Comparison of ENCODE assay signal across 11 cellular contexts in genomic region chr2:230723363-230723762, GRCh38. TPM values are rescaled to one million over a fixed set of nuclear protein-coding genes. Genes with fewer than 3 reads are reported as not detected.
DNase-seq lines count a peak whose midpoint lies in the region; ATAC-seq and TF ChIP-seq lines count a peak whose summit lies in the region.
"Had no signal": no experiment of that assay in that cellular context is flagged by ENCODE, and none has a peak within 500 bp of the region (broad histone marks: within the 10 kb centered on the region; RNA-seq: fewer than 3 reads in every experiment).

No MANE protein-coding gene starts in this region.

- H3K27ac ChIP-seq in IMR-90 (ENCODE audit: insufficient read depth, low read length) (no peak overlapping the region), trophoblast cell (ENCODE audit: low read depth, low read length) (no peak overlapping the region)

- no peak overlapping the region for H3K56ac ChIP-seq in IMR-90 (ENCODE audit: extremely low read depth, insufficient read depth, low read length)

- H3K9me1 ChIP-seq in IMR-90 (ENCODE audit: insufficient read depth, low read length) = peaks cover 14% of the 10 kb centered on the region

- H4K20me1 ChIP-seq in IMR-90 (ENCODE audit: insufficient read depth, low read length) = peaks cover 69% of the 10 kb centered on the region

- peaks cover 12% of the 10 kb centered on the region for H3K4me1 ChIP-seq in IMR-90 (ENCODE audit: control insufficient read depth, insufficient read depth, low read length)
- H3K4me1 ChIP-seq in trophoblast cell (ENCODE audit: control insufficient read depth in 1 of 2, insufficient read depth in 2 of 2, low read length in 2 of 2) = no peaks in the 10 kb centered on the region

- no peak overlapping the region for H2BK15ac ChIP-seq in IMR-90 (ENCODE audit: low read depth, low read length)

- POLR2A ChIA-PET in IMR-90 (lab: Charles Lee; ENCODE audit: unreplicated experiment) (no interaction called here), WTC11 (lab: Charles Lee) (interaction anchor here (0.6 kb wide), 1 partner anchor 20 kb away, joined by 4 read pairs; no protein-coding TSS in a partner anchor)
- POLR2A ChIA-PET in activated naive CD8-positive, alpha-beta T cell treated with anti-CD3 and anti-CD28 coated beads, Interleukin-2, amount 10 ng/mL, durations not matched to agents 7 days and 5 days (lab: Charles Lee) = interaction anchor here (1.2 to 2.9 kb wide), 3 partner anchors 10 to 64 kb away, joined by 6 to 32 read pairs (median 11); partner anchors contain the start of gene CAB39

- 0 out of 4 replicates have a peak overlapping the region, but pooled peaks of 1 of the 2 experiments have one; percentile 26 for H4K8ac ChIP-seq in IMR-90 (ENCODE audit: low read depth in 2 of 2, low read length in 2 of 2)
- no peak overlapping the region for H4K8ac ChIP-seq in trophoblast cell (ENCODE audit: low read depth, low read length)

- CTCF ChIA-PET in IMR-90 (lab: Yijun Ruan, JAX) = interaction anchor here (0.9 to 1.1 kb wide), 3 partner anchors 9 to 76 kb away, joined by 3 read pairs; no protein-coding TSS in a partner anchor
- CTCF ChIA-PET in WTC11 (lab: Charles Lee) = interaction anchor here (0.6 to 1.8 kb wide), 2 partner anchors 75 to 125 kb away, joined by 3 to 5 read pairs; no protein-coding TSS in a partner anchor

- TF ChIP-seq POLR2A in IMR-90 (IDR thresholded peaks at IDR 0.05; ENCODE audit: low read depth, low read length) (no peak), erythroblast (IDR thresholded peaks at IDR 0.05; ENCODE audit: low read length) (no peak)

- no peak overlapping the region for H3K9ac ChIP-seq in IMR-90 (ENCODE audit: low read depth, low read length)
- H3K9ac ChIP-seq in trophoblast cell (ENCODE audit: low read length) = peak overlapping the region; percentile 9

- dilution Hi-C loops in IMR-90 (cut with HindIII; ENCODE audit: low sequenced_read_pairs, unreplicated experiment) = no loop called here

- peak overlapping the region; percentile 62; the same call in 1 of the 2 replicates for H3K14ac ChIP-seq in IMR-90 (replicated peaks; ENCODE audit: low read depth, low read length)
- no peak overlapping the region for H3K14ac ChIP-seq in trophoblast cell (ENCODE audit: low read length)

- H2BK120ac ChIP-seq in IMR-90 (ENCODE audit: low read depth, low read length) (no peak overlapping the region; the same call in 1 of the 2 replicates), trophoblast cell (ENCODE audit: insufficient read depth, low read length, poor library complexity) (no peak overlapping the region)

- no peak for TF ChIP-seq RAD21 in IMR-90 (IDR thresholded peaks at IDR 0.05; ENCODE audit: low read length)

- H3K79me1 ChIP-seq in IMR-90 (ENCODE audit: low read depth in 1 of 2, low read length in 2 of 2) (peaks cover 9 to 57% of the 10 kb centered on the region in 2 experiments), trophoblast cell (ENCODE audit: low read length) (no peaks in the 10 kb centered on the region)

- H3K79me2 ChIP-seq in trophoblast cell (ENCODE audit: control insufficient read depth, insufficient read depth, low read length, poor library complexity) = no peaks in the 10 kb centered on the region

- no peak overlapping the region for H2BK20ac ChIP-seq in IMR-90 (ENCODE audit: low read depth, low read length)

- no peak overlapping the region for H3K4me3 Mint-ChIP-seq in WTC11
- H3K4me3 Mint-ChIP-seq in activated naive CD8-positive, alpha-beta T cell treated with anti-CD3 and anti-CD28 coated beads, Interleukin-2, amount 10 ng/mL, durations not matched to agents 7 days and 5 days = peak overlapping the region; percentile 74

- H3K4me3 ChIP-seq in IMR-90 (ENCODE audit: insufficient read depth, low read depth, low read length) (no peak overlapping the region), trophoblast cell (ENCODE audit: low read depth, low read length) (no peak overlapping the region)
- H3K4me3 ChIP-seq: MG63 had no signal

- H3K4me1 Mint-ChIP-seq in WTC11 = peaks cover 66% of the 10 kb centered on the region
- peaks cover 60% of the 10 kb centered on the region for H3K4me1 Mint-ChIP-seq in activated naive CD8-positive, alpha-beta T cell treated with anti-CD3 and anti-CD28 coated beads, Interleukin-2, amount 10 ng/mL, durations not matched to agents 7 days and 5 days

- H3K4me2 ChIP-seq in IMR-90 (ENCODE audit: low read depth, low read length) = no peak overlapping the region
- H3K4me2 ChIP-seq in trophoblast cell (ENCODE audit: low read length) = no peak overlapping the region

- H2AK5ac ChIP-seq in IMR-90 (ENCODE audit: low read depth, low read length) (no peak overlapping the region), trophoblast cell (ENCODE audit: low read length) (no peak overlapping the region)

- no peak overlapping the region for H4K12ac ChIP-seq in trophoblast cell (ENCODE audit: low read depth, low read length)

- H3K27me3 ChIP-seq in IMR-90 (ENCODE audit: control insufficient read depth, insufficient read depth, low read length) = no peaks in the 10 kb centered on the region
- H3K27me3 ChIP-seq in trophoblast cell (ENCODE audit: insufficient read depth, low read length) = no peaks in the 10 kb centered on the region
- H3K27me3 ChIP-seq: MG63 had no signal

- H3K36me3 ChIP-seq in IMR-90 (ENCODE audit: control insufficient read depth, insufficient read depth, low read length) (peaks cover 19% of the 10 kb centered on the region), trophoblast cell (ENCODE audit: control insufficient read depth in 1 of 2, insufficient read depth in 2 of 2, low read length in 2 of 2) (peaks cover 8 to 11% of the 10 kb centered on the region in 2 experiments)

- H3K9me3 Mint-ChIP-seq in WTC11 = no peaks in the 10 kb centered on the region
- no peaks in the 10 kb centered on the region for H3K9me3 Mint-ChIP-seq in activated naive CD8-positive, alpha-beta T cell treated with anti-CD3 and anti-CD28 coated beads, Interleukin-2, amount 10 ng/mL, durations not matched to agents 7 days and 5 days

- no TSS peak for BruUV-seq in IMR-90 (replicated peaks; lab: Mats Ljungman, UMichigan)

- H4K91ac ChIP-seq in IMR-90 (ENCODE audit: insufficient read depth, low read depth, low read length) (no peak overlapping the region; the same call in 1 of the 2 replicates), trophoblast cell (ENCODE audit: low read depth, low read length) (no peak overlapping the region)

- H3K9me3 ChIP-seq in IMR-90 (ENCODE audit: control insufficient read depth, insufficient read depth, low read length) = no peaks in the 10 kb centered on the region
- no peaks in the 10 kb centered on the region for H3K9me3 ChIP-seq in trophoblast cell (ENCODE audit: insufficient read depth, low read depth, low read length)
- H3K9me3 ChIP-seq: MG63 had no signal

- H2BK5ac ChIP-seq in IMR-90 (ENCODE audit: low read depth, low read length, poor library complexity, severe bottlenecking) (no peak overlapping the region), trophoblast cell (ENCODE audit: low read depth, low read length, poor library complexity) (no peak overlapping the region)

- H3K23ac ChIP-seq in IMR-90 (ENCODE audit: low read depth, low read length) (peak overlapping the region; percentile 24; the same call in 1 of the 2 replicates), trophoblast cell (ENCODE audit: low read length) (no peak overlapping the region)

- H3K27me3 Mint-ChIP-seq in WTC11 (ENCODE audit: low read depth) = no peaks in the 10 kb centered on the region
- H3K27me3 Mint-ChIP-seq in activated naive CD8-positive, alpha-beta T cell treated with anti-CD3 and anti-CD28 coated beads, Interleukin-2, amount 10 ng/mL, durations not matched to agents 7 days and 5 days = no peaks in the 10 kb centered on the region
- H3K27me3 Mint-ChIP-seq: progenitor cell of endocrine pancreas had no signal

- 86% methylated on average over 1 of the region's 2 CpGs; no CpG with 5 or more reads in 1 of the 2 experiments for WGBS in IMR-90 (ENCODE audit: extremely low coverage in 2 of 2, insufficient read length in 1 of 2), 2 experiments
- WGBS in trophoblast cell (ENCODE audit: extremely low coverage, insufficient coverage, insufficient read length) = no CpG with 5 or more reads among the region's 2 CpGs

- H2BK12ac ChIP-seq in trophoblast cell (ENCODE audit: low read length) = no peak overlapping the region

- ATAC-seq in IMR-90 (ENCODE audit: low read depth) (0 out of 2 replicates have a peak, but pooled peaks have one; percentile 11), WTC11 (peak; percentile 67), HG02970 (IDR thresholded peaks at IDR 0.05; ENCODE audit: low FRiP score, unreplicated experiment) (no peak)
- peak; percentile 93 for ATAC-seq in activated naive CD8-positive, alpha-beta T cell treated with anti-CD3 and anti-CD28 coated beads, Interleukin-2, amount 10 ng/mL, durations not matched to agents 7 days and 5 days (ENCODE audit: low read depth)

- H2AK9ac ChIP-seq in IMR-90 (replicated peaks; ENCODE audit: low read depth, low read length, poor library complexity) = no peak overlapping the region

- H3K18ac ChIP-seq in IMR-90 (ENCODE audit: low read depth, low read length) (no peak overlapping the region), trophoblast cell (ENCODE audit: low read length) (peak overlapping the region; percentile 2)

- H3K36me3 Mint-ChIP-seq in WTC11 = peaks cover 4% of the 10 kb centered on the region
- peaks cover 33% of the 10 kb centered on the region for H3K36me3 Mint-ChIP-seq in activated naive CD8-positive, alpha-beta T cell treated with anti-CD3 and anti-CD28 coated beads, Interleukin-2, amount 10 ng/mL, durations not matched to agents 7 days and 5 days

- in situ Hi-C loops in IMR-90 (cut with MboI; ENCODE audit: low sequenced_read_pairs) = no loop called here

- H4K5ac ChIP-seq in IMR-90 (ENCODE audit: low read depth, low read length) = no peak overlapping the region

- DNase-seq in IMR-90 (no peak), WTC11 (ENCODE audit: low spot score) (no peak), trophoblast cell (no peak), COLO829 (ENCODE audit: low spot score) (no peak), globus pallidus (ENCODE audit: low spot score) (no peak), erythroblast (lab: John Stamatoyannopoulos, UW) (no peak)
- DNase-seq in activated naive CD8-positive, alpha-beta T cell treated with anti-CD3 and anti-CD28 coated beads, Interleukin-2, amount 10 ng/mL, durations not matched to agents 7 days and 5 days = peak; percentile 47
- DNase-seq: DMS79, MG63 had no signal

- peak overlapping the region; percentile 93 for H3K27ac Mint-ChIP-seq in WTC11
- H3K27ac Mint-ChIP-seq in activated naive CD8-positive, alpha-beta T cell treated with anti-CD3 and anti-CD28 coated beads, Interleukin-2, amount 10 ng/mL, durations not matched to agents 7 days and 5 days = peak overlapping the region; percentile 79
- H3K27ac Mint-ChIP-seq: progenitor cell of endocrine pancreas had no signal

- TF ChIP-seq CTCF in IMR-90 (conservative IDR thresholded peaks at IDR 0.05; ENCODE audit: low read depth, low read length) = no peak
- TF ChIP-seq CTCF in WTC11 (IDR thresholded peaks at IDR 0.05) = no peak

- intact Hi-C loops in IMR-90 (cut with micrococcal nuclease) = no loop called here

- no peak overlapping the region for H2AFZ ChIP-seq in IMR-90 (replicated peaks; ENCODE audit: low read length, poor library complexity)
- H2AFZ ChIP-seq in trophoblast cell (ENCODE audit: insufficient read depth, low read length, poor library complexity) = no peak overlapping the region

- H3K4ac ChIP-seq in IMR-90 (ENCODE audit: low read depth, low read length) (peak overlapping the region; percentile 54; the same call in 1 of the 2 replicates), trophoblast cell (ENCODE audit: low read depth, low read length) (no peak overlapping the region)

RNA-seq across cellular contexts. Expression of gene CAB39, which starts 10.7 kb away (rescaled TPM):
- total RNA-seq in IMR-90 (2012; rRNA removed) = 71.7 and 95.3 TPM in 2 replicates
- 31.3 and 38.2 TPM in 2 replicates for polyA plus RNA-seq in IMR-90 (2012; rRNA removed)
- 5.8 and 13.0 TPM in 2 replicates for polyA plus RNA-seq in IMR-90 (2012; cell fraction: cytosol; rRNA removed)
- 6.4 and 42.5 TPM in 2 replicates for polyA plus RNA-seq in IMR-90 (2012; cell fraction: nucleus; rRNA removed; ENCODE audit: low replicate concordance)
- total RNA-seq in WTC11 (2021) = 35.6 to 38.9 TPM (median 36.9 TPM) in 3 replicates
- total RNA-seq in activated naive CD8-positive, alpha-beta T cell treated with anti-CD3 and anti-CD28 coated beads, Interleukin-2, amount 10 ng/mL, durations not matched to agents 7 days and 5 days = 100 to 1,000 TPM; 138 to 143 TPM
- 43.9 and 44.8 TPM in 2 replicates for polyA plus RNA-seq in trophoblast cell (2013)
